Comparison of ENCODE assay signal across 3 cellular contexts in genomic region chr14:104442611-104443390, GRCh38.
TF ChIP-seq lines count a peak whose summit lies in the region.

No MANE protein-coding gene starts in this region.

TF ChIP-seq in SK-N-SH, 30 proteins besides CTCF, POLR2A, EP300 and RAD21 (continued from another document):
- TF ChIP-seq IRF3 (IDR thresholded peaks at IDR 0.05; ENCODE audit: low read depth, low read length) (no peak), MXI1 (IDR thresholded peaks at IDR 0.05; ENCODE audit: low read depth, low read length) (no peak), PBX3 (IDR thresholded peaks at IDR 0.05) (no peak), JUND (IDR thresholded peaks at IDR 0.05) (no peak), MAX (IDR thresholded peaks at IDR 0.05; ENCODE audit: low read depth) (no peak), FOXM1 (IDR thresholded peaks at IDR 0.05; ENCODE audit: low read depth) (no peak), SMC3 (IDR thresholded peaks at IDR 0.05; ENCODE audit: low read depth, low read length) (no peak), EZH2phosphoT487 (IDR thresholded peaks at IDR 0.05; ENCODE audit: borderline replicate concordance, low read depth) (no peak)
- TF ChIP-seq, protein P1, sequence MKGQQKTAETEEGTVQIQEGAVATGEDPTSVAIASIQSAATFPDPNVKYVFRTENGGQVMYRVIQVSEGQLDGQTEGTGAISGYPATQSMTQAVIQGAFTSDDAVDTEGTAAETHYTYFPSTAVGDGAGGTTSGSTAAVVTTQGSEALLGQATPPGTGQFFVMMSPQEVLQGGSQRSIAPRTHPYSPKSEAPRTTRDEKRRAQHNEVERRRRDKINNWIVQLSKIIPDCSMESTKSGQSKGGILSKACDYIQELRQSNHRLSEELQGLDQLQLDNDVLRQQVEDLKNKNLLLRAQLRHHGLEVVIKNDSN (IDR thresholded peaks at IDR 0.05; ENCODE audit: borderline replicate concordance, low read depth): no peak

TF ChIP-seq in SK-N-SH treated with all-trans-retinoic acid at 6 μM for 48 hours, 23 proteins besides CTCF, POLR2A, EP300 and RAD21 (continued from another document):
- TF ChIP-seq TCF4 (CRISPR knock-in tag; IDR thresholded peaks at IDR 0.05; ENCODE audit: borderline replicate concordance): no peak
- TF ChIP-seq, protein P2, sequence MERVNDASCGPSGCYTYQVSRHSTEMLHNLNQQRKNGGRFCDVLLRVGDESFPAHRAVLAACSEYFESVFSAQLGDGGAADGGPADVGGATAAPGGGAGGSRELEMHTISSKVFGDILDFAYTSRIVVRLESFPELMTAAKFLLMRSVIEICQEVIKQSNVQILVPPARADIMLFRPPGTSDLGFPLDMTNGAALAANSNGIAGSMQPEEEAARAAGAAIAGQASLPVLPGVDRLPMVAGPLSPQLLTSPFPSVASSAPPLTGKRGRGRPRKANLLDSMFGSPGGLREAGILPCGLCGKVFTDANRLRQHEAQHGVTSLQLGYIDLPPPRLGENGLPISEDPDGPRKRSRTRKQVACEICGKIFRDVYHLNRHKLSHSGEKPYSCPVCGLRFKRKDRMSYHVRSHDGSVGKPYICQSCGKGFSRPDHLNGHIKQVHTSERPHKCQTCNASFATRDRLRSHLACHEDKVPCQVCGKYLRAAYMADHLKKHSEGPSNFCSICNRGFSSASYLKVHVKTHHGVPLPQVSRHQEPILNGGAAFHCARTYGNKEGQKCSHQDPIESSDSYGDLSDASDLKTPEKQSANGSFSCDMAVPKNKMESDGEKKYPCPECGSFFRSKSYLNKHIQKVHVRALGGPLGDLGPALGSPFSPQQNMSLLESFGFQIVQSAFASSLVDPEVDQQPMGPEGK (CRISPR knock-in tag; IDR thresholded peaks at IDR 0.05; ENCODE audit: borderline replicate concordance): no peak
- no peak for TF ChIP-seq ZNF565 (CRISPR knock-in tag; conservative IDR thresholded peaks at IDR 0.05; ENCODE audit: low read depth)
- TF ChIP-seq, protein P3, sequence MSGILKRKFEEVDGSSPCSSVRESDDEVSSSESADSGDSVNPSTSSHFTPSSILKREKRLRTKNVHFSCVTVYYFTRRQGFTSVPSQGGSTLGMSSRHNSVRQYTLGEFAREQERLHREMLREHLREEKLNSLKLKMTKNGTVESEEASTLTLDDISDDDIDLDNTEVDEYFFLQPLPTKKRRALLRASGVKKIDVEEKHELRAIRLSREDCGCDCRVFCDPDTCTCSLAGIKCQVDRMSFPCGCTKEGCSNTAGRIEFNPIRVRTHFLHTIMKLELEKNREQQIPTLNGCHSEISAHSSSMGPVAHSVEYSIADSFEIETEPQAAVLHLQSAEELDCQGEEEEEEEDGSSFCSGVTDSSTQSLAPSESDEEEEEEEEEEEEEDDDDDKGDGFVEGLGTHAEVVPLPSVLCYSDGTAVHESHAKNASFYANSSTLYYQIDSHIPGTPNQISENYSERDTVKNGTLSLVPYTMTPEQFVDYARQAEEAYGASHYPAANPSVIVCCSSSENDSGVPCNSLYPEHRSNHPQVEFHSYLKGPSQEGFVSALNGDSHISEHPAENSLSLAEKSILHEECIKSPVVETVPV (CRISPR knock-in tag; IDR thresholded peaks at IDR 0.05): no peak
- TF ChIP-seq TOX (CRISPR knock-in tag; IDR thresholded peaks at IDR 0.05; ENCODE audit: borderline replicate concordance): no peak
- no peak for TF ChIP-seq PPARA (CRISPR knock-in tag; IDR thresholded peaks at IDR 0.05; ENCODE audit: borderline replicate concordance)
- no peak for TF ChIP-seq SNAI2 (CRISPR knock-in tag; IDR thresholded peaks at IDR 0.05)

TF ChIP-seq in A549, 52 proteins besides CTCF, POLR2A, EP300 and RAD21 (continued from another document):
- no peak for TF ChIP-seq MAX (IDR thresholded peaks at IDR 0.05)
- TF ChIP-seq EHF (CRISPR knock-in tag; IDR thresholded peaks at IDR 0.05): no peak
- no peak for TF ChIP-seq HOXA7 (CRISPR knock-in tag; IDR thresholded peaks at IDR 0.05)
- no peak for TF ChIP-seq RFX5 (IDR thresholded peaks at IDR 0.05)
- TF ChIP-seq POLR2AphosphoS2 (conservative IDR thresholded peaks at IDR 0.05; ENCODE audit: low read length): no peak
- no peak for TF ChIP-seq CHD4 (IDR thresholded peaks at IDR 0.05; ENCODE audit: borderline replicate concordance)
- TF ChIP-seq ZC3H11A (IDR thresholded peaks at IDR 0.05): no peak
- no peak for TF ChIP-seq CEBPB (IDR thresholded peaks at IDR 0.05)
TF ChIP-seq in A549: peak in this region for 0.
